ENCODE assay signal across 8 cellular contexts in genomic region chr7:21580073-21580521, GRCh38. TPM values are rescaled to one million over a fixed set of nuclear protein-coding genes. Genes with fewer than 3 reads are reported as not detected.
DNase-seq lines count a peak whose midpoint lies in the region; ATAC-seq, FAIRE-seq and TF ChIP-seq lines count a peak whose summit lies in the region.

No MANE protein-coding gene starts in this region.

- H3K4me2 ChIP-seq in IMR-90 (ENCODE audit: low read depth, low read length) (no peak overlapping the region; the same call in 1 of the 2 replicates), mammary epithelial cell (ENCODE audit: insufficient read depth, low read depth, low read length) (peak overlapping the region; percentile 56)

- intact Hi-C loops in IMR-90 (cut with micrococcal nuclease) (no loop called here), mammary epithelial cell (cut with micrococcal nuclease) (loop anchor here (2.0 kb wide), 1 partner anchor 37 kb away; no protein-coding TSS in a partner anchor), sciatic nerve (cut with DNase I) (no loop called here), kidney (cut with DNase I) (no loop called here)

- no peaks in the 10 kb centered on the region for H3K9me1 ChIP-seq in IMR-90 (ENCODE audit: insufficient read depth, low read length)

- H2BK120ac ChIP-seq in IMR-90 (ENCODE audit: low read depth, low read length) = no peak overlapping the region

- no peak overlapping the region for H4K91ac ChIP-seq in IMR-90 (ENCODE audit: insufficient read depth, low read depth, low read length)

- H2AFZ ChIP-seq in IMR-90 (replicated peaks; ENCODE audit: low read length, poor library complexity) (no peak overlapping the region), mammary epithelial cell (ENCODE audit: low read depth, low read length) (no peak overlapping the region)

- no peak for FAIRE-seq in kidney (lab: Jason Lieb, UNC)

- no peak overlapping the region for H4K8ac ChIP-seq in IMR-90 (ENCODE audit: low read depth in 2 of 2, low read length in 2 of 2)

- H2BK20ac ChIP-seq in IMR-90 (ENCODE audit: low read depth, low read length) = no peak overlapping the region

- H4K5ac ChIP-seq in IMR-90 (ENCODE audit: low read depth, low read length) = no peak overlapping the region

- H3K9ac ChIP-seq in IMR-90 (ENCODE audit: low read depth, low read length) (no peak overlapping the region), mammary epithelial cell (ENCODE audit: insufficient read depth, low read length) (no peak overlapping the region), kidney (ENCODE audit: low read length in 2 of 2) (no peak overlapping the region)

- dilution Hi-C loops in IMR-90 (cut with HindIII; ENCODE audit: low sequenced_read_pairs, unreplicated experiment) = no loop called here
- dilution Hi-C loops in mammary epithelial cell (cut with HindIII; ENCODE audit: low sequenced_read_pairs) = no loop called here

- H3K4ac ChIP-seq in IMR-90 (ENCODE audit: low read depth, low read length) = no peak overlapping the region

- H2AK9ac ChIP-seq in IMR-90 (replicated peaks; ENCODE audit: low read depth, low read length, poor library complexity) = no peak overlapping the region

- H2BK5ac ChIP-seq in IMR-90 (ENCODE audit: low read depth, low read length, poor library complexity, severe bottlenecking) = no peak overlapping the region

- H3K4me3 ChIP-seq in IMR-90 (ENCODE audit: insufficient read depth, low read depth, low read length) = no peak overlapping the region
- no peak overlapping the region for H3K4me3 ChIP-seq in mammary epithelial cell (replicated peaks in 1 of 3; ENCODE audit: insufficient read depth in 1 of 3, low read depth in 2 of 3, low read length in 3 of 3)
- H3K4me3 ChIP-seq in kidney (ENCODE audit: low read length in 2 of 2) = no peak overlapping the region
- H3K4me3 ChIP-seq in MG63 = no peak overlapping the region

- no peak for TF ChIP-seq CTCF in IMR-90 (conservative IDR thresholded peaks at IDR 0.05; ENCODE audit: low read depth, low read length)
- TF ChIP-seq CTCF in mammary epithelial cell (conservative IDR thresholded peaks at IDR 0.05 in 1 of 2, IDR thresholded peaks at IDR 0.05 in 1 of 2; ENCODE audit: extremely low read depth in 1 of 2, insufficient read depth in 1 of 2, low read depth in 1 of 2, low read length in 2 of 2) = no peak
- no peak for TF ChIP-seq CTCF in kidney (IDR thresholded peaks at IDR 0.05; ENCODE audit: borderline replicate concordance, extremely low read depth, insufficient read depth)

- H3K27me3 ChIP-seq in IMR-90 (ENCODE audit: control insufficient read depth, insufficient read depth, low read length) (no peaks in the 10 kb centered on the region), mammary epithelial cell (ENCODE audit: insufficient read depth, low read length) (no peaks in the 10 kb centered on the region), MG63 (no peaks in the 10 kb centered on the region)

- no peak overlapping the region for H3K23ac ChIP-seq in IMR-90 (ENCODE audit: low read depth, low read length)

- H3K18ac ChIP-seq in IMR-90 (ENCODE audit: low read depth, low read length) = no peak overlapping the region

- no peaks in the 10 kb centered on the region for H3K36me3 ChIP-seq in IMR-90 (ENCODE audit: control insufficient read depth, insufficient read depth, low read length)
- no peaks in the 10 kb centered on the region for H3K36me3 ChIP-seq in mammary epithelial cell (ENCODE audit: insufficient read depth, low read length)
- no peaks in the 10 kb centered on the region for H3K36me3 ChIP-seq in kidney (ENCODE audit: control insufficient read depth in 1 of 2, insufficient read depth in 2 of 2, low read length in 2 of 2)
- H3K36me3 ChIP-seq in MG63 = no peaks in the 10 kb centered on the region

- H3K56ac ChIP-seq in IMR-90 (ENCODE audit: extremely low read depth, insufficient read depth, low read length) = no peak overlapping the region

- in situ Hi-C loops in IMR-90 (cut with MboI; ENCODE audit: low sequenced_read_pairs) = no loop called here
- in situ Hi-C loops in mammary epithelial cell (cut with MboI; ENCODE audit: low sequenced_read_pairs in 2 of 2) = no loop called here

- ATAC-seq in GM18519 (IDR thresholded peaks at IDR 0.05; ENCODE audit: low FRiP score, unreplicated experiment) (peak; percentile 69), IMR-90 (ENCODE audit: low read depth) (peak; percentile 51), sciatic nerve (peak; percentile 41), GM21423 (IDR thresholded peaks at IDR 0.05; ENCODE audit: unreplicated experiment) (no peak), HG02588 (IDR thresholded peaks at IDR 0.05; ENCODE audit: unreplicated experiment) (no peak)

- no peak overlapping the region for H2AK5ac ChIP-seq in IMR-90 (ENCODE audit: low read depth, low read length)

- CTCF ChIA-PET in IMR-90 (lab: Yijun Ruan, JAX) (no interaction called here), mammary epithelial cell (lab: Charles Lee; ENCODE audit: low non-redundant PET) (no interaction called here)

- H3K4me1 ChIP-seq in IMR-90 (ENCODE audit: control insufficient read depth, insufficient read depth, low read length) (peaks cover 2% of the 10 kb centered on the region; the same call in 1 of the 2 replicates), mammary epithelial cell (ENCODE audit: insufficient read depth, low read length) (peaks cover 16% of the 10 kb centered on the region), kidney (ENCODE audit: control insufficient read depth in 1 of 2, insufficient read depth in 1 of 2, low read depth in 1 of 2, low read length in 2 of 2) (peaks cover 0 to 2% of the 10 kb centered on the region in 2 donors)

- POLR2A ChIA-PET in IMR-90 (lab: Charles Lee; ENCODE audit: unreplicated experiment) = no interaction called here

- DNase-seq in IMR-90 (peak; percentile 57), mammary epithelial cell (peak; percentile 90), sciatic nerve (ENCODE audit: low spot score) (no peak), kidney (no peak), MG63 (no peak)

- H3K79me1 ChIP-seq in IMR-90 (ENCODE audit: low read depth in 1 of 2, low read length in 2 of 2) = no peaks in the 10 kb centered on the region

- no peak for TF ChIP-seq RAD21 in IMR-90 (IDR thresholded peaks at IDR 0.05; ENCODE audit: low read length)

- H3K27ac ChIP-seq in IMR-90 (ENCODE audit: insufficient read depth, low read length) = no peak overlapping the region
- peak overlapping the region; percentile 70 for H3K27ac ChIP-seq in mammary epithelial cell (ENCODE audit: insufficient read depth, low read depth, low read length)
- no peak overlapping the region for H3K27ac ChIP-seq in kidney (ENCODE audit: low read depth in 2 of 2, low read length in 2 of 2)

- no peaks in the 10 kb centered on the region for H3K79me2 ChIP-seq in mammary epithelial cell (ENCODE audit: insufficient read depth, low read length)

- no CpG with 5 or more reads among the region's 4 CpGs for WGBS in IMR-90 (ENCODE audit: extremely low coverage in 2 of 2, insufficient read length in 1 of 2), 2 experiments
- WGBS in mammary epithelial cell (ENCODE audit: low coverage, missing lambda C conversion rate) = 2% methylated on average over 4 of the region's 4 CpGs

- BruUV-seq in IMR-90 (replicated peaks; lab: Mats Ljungman, UMichigan) (no TSS peak), mammary epithelial cell (replicated peaks; lab: Mats Ljungman, UMichigan) (no TSS peak)

- H4K20me1 ChIP-seq in IMR-90 (ENCODE audit: insufficient read depth, low read length) (no peaks in the 10 kb centered on the region), mammary epithelial cell (ENCODE audit: insufficient read depth, low read length) (no peaks in the 10 kb centered on the region)

- TF ChIP-seq POLR2A in IMR-90 (IDR thresholded peaks at IDR 0.05; ENCODE audit: low read depth, low read length) = no peak

- no peaks in the 10 kb centered on the region; the same call in 1 of the 2 replicates for H3K9me3 ChIP-seq in IMR-90 (ENCODE audit: control insufficient read depth, insufficient read depth, low read length)
- no peaks in the 10 kb centered on the region for H3K9me3 ChIP-seq in mammary epithelial cell (replicated peaks; ENCODE audit: insufficient read depth, low read length)
- H3K9me3 ChIP-seq in kidney (ENCODE audit: control insufficient read depth in 1 of 2, low read length in 2 of 2) = no peaks in the 10 kb centered on the region
- H3K9me3 ChIP-seq in MG63 = no peaks in the 10 kb centered on the region

- no peak overlapping the region for H2BK15ac ChIP-seq in IMR-90 (ENCODE audit: low read depth, low read length)

- no peak overlapping the region for H3K14ac ChIP-seq in IMR-90 (replicated peaks; ENCODE audit: low read depth, low read length)

TF ChIP-seq in IMR-90, 13 proteins besides CTCF, POLR2A, EP300 and RAD21:
- TF ChIP-seq CEBPB (IDR thresholded peaks at IDR 0.05; ENCODE audit: low read depth, low read length) = no peak
- no peak for TF ChIP-seq CHD1 (IDR thresholded peaks at IDR 0.05; ENCODE audit: low read depth, low read length)
- no peak for TF ChIP-seq RFX5 (IDR thresholded peaks at IDR 0.05; ENCODE audit: low read depth, low read length)
- TF ChIP-seq ELK1 (IDR thresholded peaks at IDR 0.05; ENCODE audit: borderline replicate concordance, low read depth, low read length) = no peak
- no peak for TF ChIP-seq FOS (IDR thresholded peaks at IDR 0.05; ENCODE audit: low read depth, low read length)
TF ChIP-seq in IMR-90: peak in this region for 0.

RNA-seq across cellular contexts. Expression of gene DNAH11, which starts 37.3 kb away (rescaled TPM):
- under 0.01 TPM in 1 of 2 replicates, not detected in the other for total RNA-seq in IMR-90 (2012; rRNA removed)
- not detected in 2 replicates for polyA plus RNA-seq in IMR-90 (2012; rRNA removed)
- polyA plus RNA-seq in IMR-90 (2012; cell fraction: cytosol; rRNA removed) = not detected in 2 replicates
- polyA plus RNA-seq in IMR-90 (2012; cell fraction: nucleus; rRNA removed; ENCODE audit: low replicate concordance) = 0.01 TPM in 1 of 2 replicates, not detected in the other
- total RNA-seq in mammary epithelial cell = under 1 TPM in 1 of 2 donors, not detected in 1; 0.17 TPM
- polyA plus RNA-seq in mammary epithelial cell = 0.23 TPM
- not detected for polyA minus RNA-seq in mammary epithelial cell
- 0.49 TPM for total RNA-seq in sciatic nerve
- total RNA-seq in kidney = 2.3 TPM
- 0.58 TPM for polyA plus RNA-seq in kidney (ENCODE audit: insufficient read depth, low read depth, low replicate concordance)
- total RNA-seq in MG63 (2014; rRNA removed; shearing (Covaris generic); ENCODE audit: low replicate concordance) = not detected in 2 replicates

Comparison
In these comparisons a context has a peak if more than half of its experiments do, and no peak if none do; other contexts are left out.
1. ATAC-seq: peak in GM18519 (single experiment), IMR-90 (single experiment) and sciatic nerve (single experiment); none in GM21423 (single experiment) and HG02588 (single experiment).
2. DNase-seq: peak in IMR-90 (single experiment) and mammary epithelial cell (single experiment); none in sciatic nerve (single experiment), kidney (single experiment) and MG63 (single experiment).